ENCODE assay signal across 8 cellular contexts in the genomic region with DNA sequence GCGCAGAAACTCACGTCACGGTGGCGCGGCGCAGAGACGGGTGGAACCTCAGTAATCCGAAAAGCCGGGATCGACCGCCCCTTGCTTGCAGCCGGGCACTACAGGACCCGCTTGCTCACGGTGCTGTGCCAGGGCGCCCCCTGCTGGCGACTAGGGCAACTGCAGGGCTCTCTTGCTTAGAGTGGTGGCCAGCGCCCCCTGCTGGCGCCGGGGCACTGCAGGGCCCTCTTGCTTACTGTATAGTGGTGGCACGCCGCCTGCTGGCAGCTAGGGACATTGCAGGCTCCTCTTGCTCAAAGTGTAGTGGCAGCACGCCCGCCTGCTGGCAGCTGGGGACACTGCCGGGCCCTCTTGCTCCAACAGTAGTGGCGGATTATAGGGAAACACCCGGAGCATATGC. TPM values are rescaled to one million over a fixed set of nuclear protein-coding genes. Genes with fewer than 3 reads are reported as not detected.
DNase-seq lines count a peak whose midpoint lies in the region; ATAC-seq, FAIRE-seq and TF ChIP-seq lines count a peak whose summit lies in the region.
"Not testable (repeated sequence)": the region's sequence is repeated elsewhere in the genome, so short reads cannot be mapped to it uniquely, and the experiment has no call there.

No MANE protein-coding gene starts in this region.

- not testable (repeated sequence) for H3K27ac Mint-ChIP-seq in activated CD8-positive, alpha-beta T cell treated with anti-CD3 and anti-CD28 coated beads for 36 hours
- H3K27ac Mint-ChIP-seq in stimulated activated naive CD8-positive, alpha-beta T cell treated with anti-CD3 and anti-CD28 coated beads, Interleukin-15, amount 100 ng/mL, for 72 hours, result peak overlapping the region in 1 of 2 donors; percentile 27

- peak; percentile 62 for ATAC-seq in activated CD8-positive, alpha-beta T cell treated with anti-CD3 and anti-CD28 coated beads for 36 hours
- ATAC-seq in K562, sciatic nerve: not testable (repeated sequence)
- ATAC-seq in stimulated activated naive CD8-positive, alpha-beta T cell treated with anti-CD3 and anti-CD28 coated beads, Interleukin-15, amount 100 ng/mL, for 72 hours, result peak; percentile 53

- H4K20me1 ChIP-seq in K562 (replicated peaks; ENCODE audit: control insufficient read depth, insufficient read depth, low read length), result not testable (repeated sequence)

- H3K79me2 ChIP-seq in K562 (ENCODE audit: control insufficient read depth, insufficient read depth, low read length), result not testable (repeated sequence)

- not testable (repeated sequence) for H3K9me1 ChIP-seq in K562 (ENCODE audit: control insufficient read depth, insufficient read depth, low read length)

- not testable (repeated sequence) for H3K9me3 ChIP-seq in Peyer's patch; K562 (replicated peaks; ENCODE audit: control insufficient read depth, insufficient read depth, low read depth, low read length); right atrium auricular region

- 9% methylated on average over 4 of the region's 26 CpGs for WGBS in K562 (ENCODE audit: insufficient coverage, low coverage, missing lambda C conversion rate)

- intact Hi-C loops in activated CD8-positive, alpha-beta T cell treated with anti-CD3 and anti-CD28 coated beads for 36 hours (cut with micrococcal nuclease); K562 (cut with micrococcal nuclease); sciatic nerve (cut with DNase I): not testable (repeated sequence)

- H3K27ac ChIP-seq in Peyer's patch; K562 (ENCODE audit: extremely low read depth, low read depth, low read length); right atrium auricular region: not testable (repeated sequence)

- POLR2A ChIA-PET in activated CD8-positive, alpha-beta T cell treated with anti-CD3 and anti-CD28 coated beads for 36 hours (lab: Charles Lee); K562 (lab: Yijun Ruan, JAX): not testable (repeated sequence)

- H3K4me3 Mint-ChIP-seq in activated CD8-positive, alpha-beta T cell treated with anti-CD3 and anti-CD28 coated beads for 36 hours, result not testable (repeated sequence)
- peak overlapping the region in 1 of 2 donors; percentile 42 for H3K4me3 Mint-ChIP-seq in stimulated activated naive CD8-positive, alpha-beta T cell treated with anti-CD3 and anti-CD28 coated beads, Interleukin-15, amount 100 ng/mL, for 72 hours

- DNase-seq in DMS153 (lab: John Stamatoyannopoulos, UW) (peak; percentile 87), NCI-H1417 treated with DMSO at 0.1 percent for 48 hours (lab: John Stamatoyannopoulos, UW) (peak; percentile 3), Peyer's patch (peak in 2 of 3 donors; percentile 94 to 100), right atrium auricular region (ENCODE audit: low spot score) (peak; percentile 98), sciatic nerve (ENCODE audit: low spot score) (peak; percentile 97)
- DNase-seq in activated CD8-positive, alpha-beta T cell treated with anti-CD3 and anti-CD28 coated beads for 36 hours, result peak; percentile 99
- not testable (repeated sequence) for DNase-seq in K562 (ENCODE audit: extremely low read depth in 1 of 4, low spot score in 3 of 4)
- peak; percentile 91 to 93 for DNase-seq in stimulated activated naive CD8-positive, alpha-beta T cell treated with anti-CD3 and anti-CD28 coated beads, Interleukin-15, amount 100 ng/mL, for 72 hours

- not testable (repeated sequence) for H3K4me1 Mint-ChIP-seq in activated CD8-positive, alpha-beta T cell treated with anti-CD3 and anti-CD28 coated beads for 36 hours (ENCODE audit: low read depth); stimulated activated naive CD8-positive, alpha-beta T cell treated with anti-CD3 and anti-CD28 coated beads, Interleukin-15, amount 100 ng/mL, for 72 hours

- not testable (repeated sequence) for H3K4me1 ChIP-seq in Peyer's patch; K562 (replicated peaks in 1 of 2; ENCODE audit: control insufficient read depth in 2 of 2, insufficient read depth in 2 of 2, low read length in 2 of 2); right atrium auricular region

- not testable (repeated sequence) for H3K36me3 Mint-ChIP-seq in activated CD8-positive, alpha-beta T cell treated with anti-CD3 and anti-CD28 coated beads for 36 hours (ENCODE audit: low read depth)

- not testable (repeated sequence) for H2AFZ ChIP-seq in K562 (ENCODE audit: low read depth, low read length)

- TF ChIP-seq CTCF in Peyer's patch (IDR thresholded peaks at IDR 0.05) (peak in 3 of 6 experiments; percentile 23 to 41 (median 27)), K562 (IDR thresholded peaks at IDR 0.05 in 2 of 3, conservative IDR thresholded peaks at IDR 0.05 in 1 of 3; ENCODE audit: insufficient read depth in 2 of 3, low read depth in 1 of 3, low read length in 3 of 3) (peak; percentile 53 to 73 (median 56)), right atrium auricular region (IDR thresholded peaks at IDR 0.05) (peak; percentile 34 to 48)
- TF ChIP-seq CTCF in activated CD8-positive, alpha-beta T cell treated with anti-CD3 and anti-CD28 coated beads for 36 hours (IDR thresholded peaks at IDR 0.05), result peak; percentile 88

- H3K9me3 Mint-ChIP-seq in activated CD8-positive, alpha-beta T cell treated with anti-CD3 and anti-CD28 coated beads for 36 hours; stimulated activated naive CD8-positive, alpha-beta T cell treated with anti-CD3 and anti-CD28 coated beads, Interleukin-15, amount 100 ng/mL, for 72 hours: not testable (repeated sequence)

- TF ChIP-seq POLR2A in Peyer's patch (IDR thresholded peaks at IDR 0.05); K562 (conservative IDR thresholded peaks at IDR 0.05): not testable (repeated sequence)

- H3K4me2 ChIP-seq in K562 (ENCODE audit: insufficient read depth, low read length), result not testable (repeated sequence)

- in situ Hi-C loops in K562 (cut with MboI), result not testable (repeated sequence)

- H3K36me3 ChIP-seq in Peyer's patch; K562 (ENCODE audit: control insufficient read depth, insufficient read depth, low read length); right atrium auricular region: not testable (repeated sequence)

- CTCF ChIA-PET in activated CD8-positive, alpha-beta T cell treated with anti-CD3 and anti-CD28 coated beads for 36 hours (lab: Charles Lee), result interaction anchor here (1.6 kb wide), 1 partner anchor 86 kb away, joined by 3 read pairs; no protein-coding TSS in a partner anchor
- CTCF ChIA-PET in K562 (lab: Yijun Ruan, JAX; ENCODE audit: low intra/inter-chr PET ratio), result not testable (repeated sequence)

- H3K27me3 ChIP-seq in Peyer's patch; K562 (ENCODE audit: control insufficient read depth in 2 of 2, insufficient read depth in 2 of 2, low read length in 2 of 2); right atrium auricular region: not testable (repeated sequence)

- not testable (repeated sequence) for H3K4me3 ChIP-seq in Peyer's patch, K562, right atrium auricular region

- not testable (repeated sequence) for TF ChIP-seq EP300 in K562 (IDR thresholded peaks at IDR 0.05; ENCODE audit: low read length)

- not testable (repeated sequence) for H3K9ac ChIP-seq in K562 (ENCODE audit: insufficient read depth in 1 of 2, low read depth in 2 of 2, low read length in 2 of 2)

- not testable (repeated sequence) for TF ChIP-seq RAD21 in K562 (CRISPR knock-in tag; conservative IDR thresholded peaks at IDR 0.05 in 1 of 2, IDR thresholded peaks at IDR 0.05 in 1 of 2)

- BruUV-seq in K562 (replicated peaks; lab: Mats Ljungman, UMichigan), result not testable (repeated sequence)

- not testable (repeated sequence) for H3K27me3 Mint-ChIP-seq in activated CD8-positive, alpha-beta T cell treated with anti-CD3 and anti-CD28 coated beads for 36 hours; stimulated activated naive CD8-positive, alpha-beta T cell treated with anti-CD3 and anti-CD28 coated beads, Interleukin-15, amount 100 ng/mL, for 72 hours

- not testable (repeated sequence) for FAIRE-seq in K562 (lab: Jason Lieb, UNC)

RNA-seq across cellular contexts. Expression of a gene that starts 42.6 kb away (rescaled TPM):
- total RNA-seq in Peyer's patch (1 to 10 TPM; 2.5 to 6.3 (median 3.3) TPM), K562 (2014; rRNA removed) (62.7 and 65.7 TPM in 2 replicates), K562 (2014; rRNA removed; fragmentation: Illumina TruSeq; extraction: Trizol) (46.3 and 53.5 TPM in 2 replicates), K562 (2015; rRNA removed; fragmentation: Illumina TruSeq; extraction: Trizol) (42.1 and 43.7 TPM in 2 replicates), K562 (2021) (86.7 and 90.9 TPM in 2 replicates), right atrium auricular region (1 to 10 TPM; 4.0 TPM), sciatic nerve (7.1 TPM)
- 10 to 100 TPM; 51.3 to 52.6 TPM for total RNA-seq in activated CD8-positive, alpha-beta T cell treated with anti-CD3 and anti-CD28 coated beads for 36 hours
- 53.1 and 79.0 TPM in 2 replicates for total RNA-seq in K562 (2011; cell fraction: chromatin; rRNA removed; ENCODE audit: low replicate concordance)
- total RNA-seq in K562 (2011; cell fraction: nucleolus; rRNA removed), result 47.2 and 48.0 TPM in 2 replicates
- total RNA-seq in K562 (2011; cell fraction: nucleoplasm; rRNA removed), result 66.1 and 91.1 TPM in 2 replicates
- polyA plus RNA-seq in K562 (2011; rRNA removed) (86.0 and 95.2 TPM in 2 replicates), K562 (2014; fragmentation: Illumina TruSeq; extraction: Trizol) (68.2 and 81.3 TPM in 2 replicates), K562 (2014; fragmentation: Nextera tagmentation; extraction: Ambion mirVana) (100 to 1,000 TPM; 304 to 315 TPM), K562 (2014; rRNA removed) (120 and 135 TPM in 2 replicates)
- 138 TPM in 2 replicates for polyA plus RNA-seq in K562 (2011; cell fraction: cytosol; rRNA removed)
- polyA plus RNA-seq in K562 (2011; cell fraction: nucleus; rRNA removed), result 48.9 and 51.4 TPM in 2 replicates
- 55.3 and 115 TPM in 2 replicates for polyA plus RNA-seq in K562 (2012)
- polyA minus RNA-seq in K562 (2011; rRNA and poly(A)+ RNA removed), result 81.3 and 98.4 TPM in 2 replicates
- 37.8 and 43.4 TPM in 2 replicates for polyA minus RNA-seq in K562 (2011; cell fraction: cytosol; rRNA and poly(A)+ RNA removed)
- polyA minus RNA-seq in K562 (2011; cell fraction: nucleus; rRNA and poly(A)+ RNA removed), result 17.2 and 28.0 TPM in 2 replicates

RNA-seq across cellular contexts. Expression of a gene that starts 42.9 kb away (rescaled TPM):
- 10 to 100 TPM in 3 of 4 donors, 1 to 10 TPM in 1; 8.7 to 17.6 (median 14.4) TPM for total RNA-seq in Peyer's patch
- total RNA-seq in activated CD8-positive, alpha-beta T cell treated with anti-CD3 and anti-CD28 coated beads for 36 hours, result 10 to 100 TPM; 39.4 to 39.7 TPM
- 58.7 and 108 TPM in 2 replicates for total RNA-seq in K562 (2011; cell fraction: chromatin; rRNA removed; ENCODE audit: low replicate concordance)
- 59.2 and 64.4 TPM in 2 replicates for total RNA-seq in K562 (2011; cell fraction: nucleolus; rRNA removed)
- total RNA-seq in K562 (2011; cell fraction: nucleoplasm; rRNA removed), result 61.2 and 70.4 TPM in 2 replicates
- 176 and 178 TPM in 2 replicates for total RNA-seq in K562 (2014; rRNA removed)
- 78.8 and 107 TPM in 2 replicates for total RNA-seq in K562 (2014; rRNA removed; fragmentation: Illumina TruSeq; extraction: Trizol)
- total RNA-seq in K562 (2015; rRNA removed; fragmentation: Illumina TruSeq; extraction: Trizol), result 106 and 108 TPM in 2 replicates
- total RNA-seq in K562 (2021), result 123 and 124 TPM in 2 replicates
- 116 and 117 TPM in 2 replicates for polyA plus RNA-seq in K562 (2011; rRNA removed)
- 102 and 106 TPM in 2 replicates for polyA plus RNA-seq in K562 (2011; cell fraction: cytosol; rRNA removed)
- polyA plus RNA-seq in K562 (2011; cell fraction: nucleus; rRNA removed), result 107 and 113 TPM in 2 replicates
- polyA plus RNA-seq in K562 (2012), result 70.9 and 149 TPM in 2 replicates
- 103 and 132 TPM in 2 replicates for polyA plus RNA-seq in K562 (2014; fragmentation: Illumina TruSeq; extraction: Trizol)
- polyA plus RNA-seq in K562 (2014; fragmentation: Nextera tagmentation; extraction: Ambion mirVana), result 10 to 100 TPM; 59.0 to 61.5 TPM
- 122 and 154 TPM in 2 replicates for polyA plus RNA-seq in K562 (2014; rRNA removed)
- polyA minus RNA-seq in K562 (2011; rRNA and poly(A)+ RNA removed), result 48.3 and 52.8 TPM in 2 replicates
- 20.9 and 31.3 TPM in 2 replicates for polyA minus RNA-seq in K562 (2011; cell fraction: cytosol; rRNA and poly(A)+ RNA removed)
- 18.3 and 31.3 TPM in 2 replicates for polyA minus RNA-seq in K562 (2011; cell fraction: nucleus; rRNA and poly(A)+ RNA removed)
- total RNA-seq in right atrium auricular region, result 10 to 100 TPM; 47.1 to 78.3 TPM
- 8.7 TPM for total RNA-seq in sciatic nerve
